Comparison of ENCODE assay signal across 7 cellular contexts in the genomic region with DNA sequence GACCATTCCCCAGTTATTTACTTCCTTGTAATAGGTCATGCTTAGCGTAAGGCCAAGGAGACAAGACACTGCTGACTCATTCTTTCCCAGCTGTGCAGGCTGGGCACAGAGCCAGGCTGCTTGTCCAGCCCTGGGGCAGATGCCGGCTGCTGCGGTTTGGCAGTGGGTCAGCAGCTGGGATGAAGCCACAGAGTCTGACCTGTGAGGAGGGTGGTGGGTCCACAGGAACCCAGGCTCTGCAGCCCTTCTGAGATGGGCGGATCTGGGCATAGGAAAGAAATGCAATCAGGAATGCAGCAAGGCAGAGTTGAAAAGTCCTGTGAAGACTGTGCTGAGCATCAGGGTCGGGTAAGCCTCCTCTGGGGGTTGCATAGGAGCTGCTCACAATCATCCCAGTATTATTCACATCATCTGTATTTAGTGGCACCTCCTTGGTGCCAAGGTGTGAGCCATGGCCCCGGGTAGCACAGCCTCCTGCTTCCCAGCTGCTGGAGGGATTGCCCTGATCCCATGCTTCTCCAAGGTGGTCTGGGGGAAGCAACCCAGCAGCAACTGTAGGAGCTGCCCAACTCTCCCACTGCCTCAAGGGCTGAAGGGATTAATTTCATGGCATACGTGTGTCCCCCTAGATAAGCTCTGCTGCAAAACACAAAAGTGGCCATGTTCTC.
DNase-seq lines count a peak whose midpoint lies in the region; ATAC-seq and TF ChIP-seq lines count a peak whose summit lies in the region.

No MANE protein-coding gene starts in this region.

- H2BK120ac ChIP-seq in neuronal stem cell (ENCODE audit: low read depth, low read length), result no peak overlapping the region

- no peak overlapping the region for H2BK5ac ChIP-seq in neuronal stem cell (ENCODE audit: low read length)

- H3K27me3 ChIP-seq in neuronal stem cell (ENCODE audit: control insufficient read depth in 3 of 3, insufficient read depth in 3 of 3, low read depth in 1 of 3, low read length in 3 of 3), result no peaks in the 10 kb centered on the region

- no peak overlapping the region for H3K4me3 Mint-ChIP-seq in activated T-helper 17 cell treated with anti-CD3 and anti-CD28 coated beads, Interleukin-2, amount 50 U/mL, for 72 hours

- H3K4me3 ChIP-seq in neuronal stem cell (ENCODE audit: low read length in 2 of 2), result no peak overlapping the region

- no peak overlapping the region for H3K27ac Mint-ChIP-seq in activated T-helper 17 cell treated with anti-CD3 and anti-CD28 coated beads, Interleukin-2, amount 50 U/mL, for 72 hours

- H3K4me2 ChIP-seq in neuronal stem cell (ENCODE audit: insufficient read depth, low read length, poor library complexity, severe bottlenecking), result no peak overlapping the region

- H3K9ac ChIP-seq in neuronal stem cell (ENCODE audit: low read depth, low read length, poor library complexity), result no peak overlapping the region

- H2BK12ac ChIP-seq in neuronal stem cell (ENCODE audit: low read length), result no peak overlapping the region

- H3K4me1 Mint-ChIP-seq in activated T-helper 17 cell treated with anti-CD3 and anti-CD28 coated beads, Interleukin-2, amount 50 U/mL, for 72 hours, result no peaks in the 10 kb centered on the region

- no CpG with 5 or more reads among the region's 7 CpGs for WGBS in neuronal stem cell (ENCODE audit: extremely low coverage in 2 of 2, insufficient read length in 2 of 2, insufficient replicate concordance in 1 of 2), 2 donors

- no peaks in the 10 kb centered on the region for H3K36me3 ChIP-seq in neuronal stem cell (replicated peaks in 1 of 2; ENCODE audit: control insufficient read depth in 2 of 2, insufficient read depth in 2 of 2, low read length in 2 of 2)

- peak overlapping the region; percentile 4 for H2AK5ac ChIP-seq in neuronal stem cell (ENCODE audit: low read depth, low read length)

- no peak overlapping the region for H2AFZ ChIP-seq in neuronal stem cell (ENCODE audit: low read length)

- no peaks in the 10 kb centered on the region for H3K36me3 Mint-ChIP-seq in activated T-helper 17 cell treated with anti-CD3 and anti-CD28 coated beads, Interleukin-2, amount 50 U/mL, for 72 hours (ENCODE audit: low read depth)

- no peak overlapping the region for H4K8ac ChIP-seq in neuronal stem cell (ENCODE audit: low read depth, low read length)

- in situ Hi-C loops in GM13976 (cut with MboI; ENCODE audit: low sequenced_read_pairs, unreplicated experiment), result no loop called here

- TF ChIP-seq CTCF in GM13976 (IDR thresholded peaks at IDR 0.05; ENCODE audit: borderline replicate concordance, control extremely low read depth, extremely low read depth, insufficient read depth, missing control alignments), result no peak

- H3K9me3 Mint-ChIP-seq in activated T-helper 17 cell treated with anti-CD3 and anti-CD28 coated beads, Interleukin-2, amount 50 U/mL, for 72 hours, result no peaks in the 10 kb centered on the region

- peaks cover 9% of the 10 kb centered on the region for H3K27me3 Mint-ChIP-seq in activated T-helper 17 cell treated with anti-CD3 and anti-CD28 coated beads, Interleukin-2, amount 50 U/mL, for 72 hours

- no peaks in the 10 kb centered on the region for H3K9me3 ChIP-seq in neuronal stem cell (replicated peaks in 1 of 2; ENCODE audit: control insufficient read depth in 2 of 2, insufficient read depth in 1 of 2, low read depth in 1 of 2, low read length in 2 of 2)

- peak; percentile 34 for ATAC-seq in GM18868 (IDR thresholded peaks at IDR 0.05; ENCODE audit: unreplicated experiment)
- ATAC-seq in HG02981 (IDR thresholded peaks at IDR 0.05; ENCODE audit: unreplicated experiment), result peak; percentile 41
- no peak for ATAC-seq in activated T-helper 17 cell treated with anti-CD3 and anti-CD28 coated beads, Interleukin-2, amount 50 U/mL, for 72 hours (replicated peaks)

- peak overlapping the region; percentile 66 for H2BK15ac ChIP-seq in neuronal stem cell (ENCODE audit: low read length)

- DNase-seq in fibroblast of gingiva (ENCODE audit: low read depth) (peak; percentile 91), neuronal stem cell (ENCODE audit: low spot score) (no peak), GM13976 (ENCODE audit: low spot score) (no peak)

- H3K18ac ChIP-seq in neuronal stem cell (ENCODE audit: low read length), result peak overlapping the region; percentile 55

- no peak overlapping the region for H3K23ac ChIP-seq in neuronal stem cell (ENCODE audit: low read depth, low read length, poor library complexity)

- no peak overlapping the region for H4K91ac ChIP-seq in neuronal stem cell (ENCODE audit: low read depth, low read length, poor library complexity)

- no peak overlapping the region for H3K27ac ChIP-seq in neuronal stem cell (replicated peaks; ENCODE audit: low read length)

- H3K4me1 ChIP-seq in neuronal stem cell (ENCODE audit: control insufficient read depth in 2 of 2, insufficient read depth in 1 of 2, low read depth in 1 of 2, low read length in 2 of 2), result peaks cover 12 to 19% of the 10 kb centered on the region in 2 donors

- H3K79me1 ChIP-seq in neuronal stem cell (ENCODE audit: low read depth, low read length), result no peaks in the 10 kb centered on the region

- H3K4ac ChIP-seq in neuronal stem cell (ENCODE audit: low read length), result no peak overlapping the region

- no peak overlapping the region for H3K14ac ChIP-seq in neuronal stem cell (ENCODE audit: low read length)

TF ChIP-seq in PFSK-1, 5 proteins besides CTCF, POLR2A, EP300 and RAD21:
- TF ChIP-seq FOXP2 (optimal IDR thresholded peaks at IDR 0.05; ENCODE audit: borderline replicate concordance, extremely low read depth, extremely low read length, insufficient read depth) (peak; percentile 98), POLR2AphosphoS5 (IDR thresholded peaks at IDR 0.05; ENCODE audit: low read depth, low read length) (peak; percentile 34; the same call in 1 of the 2 replicates), REST (IDR thresholded peaks at IDR 0.05; ENCODE audit: insufficient read depth in 1 of 2, low read depth in 2 of 2, low read length in 2 of 2) (peak in 1 of 2 experiments; percentile 53; a peak in 1 of 4 replicates), TAF1 (IDR thresholded peaks at IDR 0.05; ENCODE audit: borderline replicate concordance, insufficient read depth, low read length) (no peak), SIN3A (IDR thresholded peaks at IDR 0.05; ENCODE audit: borderline replicate concordance, insufficient read depth, low read length) (peak; percentile 65; the same call in 1 of the 2 replicates)
